20 cellular contexts compared by ENCODE assay signal in the genomic region with DNA sequence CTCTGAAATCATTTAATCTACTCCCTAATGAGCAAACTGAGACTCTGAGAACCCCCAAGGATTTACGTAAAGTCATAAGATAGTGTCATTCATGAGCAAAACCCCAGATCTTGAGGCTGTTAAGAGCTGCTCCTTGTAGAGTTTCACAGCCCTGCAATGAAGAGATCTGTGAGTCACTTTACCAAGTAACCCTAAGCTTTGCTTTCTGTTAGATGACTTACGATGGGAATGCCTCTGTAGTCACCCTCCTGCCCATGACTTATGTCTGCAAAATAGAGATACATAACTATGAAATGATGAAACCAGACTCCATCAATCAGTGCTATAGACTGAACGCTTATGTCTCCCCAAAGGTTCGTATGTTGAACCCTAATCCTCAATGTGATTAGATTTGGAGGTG.
DNase-seq lines count a peak whose midpoint lies in the region; ATAC-seq, FAIRE-seq and TF ChIP-seq lines count a peak whose summit lies in the region.
"Had no signal": no experiment of that assay in that cellular context is flagged by ENCODE, and none has a peak within 500 bp of the region (broad histone marks: within the 10 kb centered on the region; RNA-seq: fewer than 3 reads in every experiment).

No MANE protein-coding gene starts in this region.

- H2AK5ac ChIP-seq in IMR-90 (ENCODE audit: low read depth, low read length) = no peak overlapping the region

- TF ChIP-seq CTCF in HepG2 (CRISPR knock-in tag; IDR thresholded peaks at IDR 0.05) (no peak), right lobe of liver (IDR thresholded peaks at IDR 0.05) (no peak), IMR-90 (conservative IDR thresholded peaks at IDR 0.05; ENCODE audit: low read depth, low read length) (no peak), choroid plexus epithelial cell (conservative IDR thresholded peaks at IDR 0.05; ENCODE audit: low read depth, low read length) (no peak), smooth muscle cell (IDR thresholded peaks at IDR 0.05; ENCODE audit: borderline replicate concordance, insufficient read depth, poor library complexity, severe bottlenecking) (no peak), esophagus squamous epithelium (IDR thresholded peaks at IDR 0.05) (no peak)

- no peak overlapping the region for H3K14ac ChIP-seq in IMR-90 (replicated peaks; ENCODE audit: low read depth, low read length)

- FAIRE-seq in HepG2 (lab: Jason Lieb, UNC) = no peak

- H3K4me1 ChIP-seq in HepG2 (ENCODE audit: insufficient read depth, low read length) (no peaks in the 10 kb centered on the region), right lobe of liver (no peaks in the 10 kb centered on the region), IMR-90 (ENCODE audit: control insufficient read depth, insufficient read depth, low read length) (no peaks in the 10 kb centered on the region), smooth muscle cell (ENCODE audit: low read depth) (no peaks in the 10 kb centered on the region), esophagus squamous epithelium (no peaks in the 10 kb centered on the region)
- H3K4me1 ChIP-seq: HAP-1 had no signal

- H2BK5ac ChIP-seq in IMR-90 (ENCODE audit: low read depth, low read length, poor library complexity, severe bottlenecking) = peak overlapping the region; percentile 23

- ATAC-seq in HepG2 (no peak), right lobe of liver (no peak), IMR-90 (ENCODE audit: low read depth) (peak; percentile 66), HG03439 (IDR thresholded peaks at IDR 0.05; ENCODE audit: unreplicated experiment) (no peak), GM18861 (IDR thresholded peaks at IDR 0.05; ENCODE audit: unreplicated experiment) (no peak)
- ATAC-seq: Panc1, SK-N-SH treated with all-trans-retinoic acid at 6 μM for 48 hours had no signal

- H3K27me3 ChIP-seq in HepG2 (ENCODE audit: control insufficient read depth in 1 of 2, insufficient read depth in 2 of 2, low read length in 2 of 2) (no peaks in the 10 kb centered on the region; a peak in 1 of 5 replicates), right lobe of liver (no peaks in the 10 kb centered on the region), IMR-90 (ENCODE audit: control insufficient read depth, insufficient read depth, low read length) (no peaks in the 10 kb centered on the region), smooth muscle cell (ENCODE audit: low read depth) (no peaks in the 10 kb centered on the region), esophagus squamous epithelium (peaks cover 0 to 4% (median 0%) of the 10 kb centered on the region in 4 donors)

- CTCF ChIA-PET in HepG2 (lab: Yijun Ruan, JAX; ENCODE audit: low intra/inter-chr PET ratio, low total read pairs) = no interaction called here
- CTCF ChIA-PET in IMR-90 (lab: Yijun Ruan, JAX) = no interaction called here

- H3K4me3 ChIP-seq in HepG2 (replicated peaks in 1 of 3; ENCODE audit: insufficient read depth in 1 of 3, low read depth in 2 of 3, low read length in 3 of 3) (no peak overlapping the region), right lobe of liver (no peak overlapping the region), IMR-90 (ENCODE audit: insufficient read depth, low read depth, low read length) (no peak overlapping the region), choroid plexus epithelial cell (ENCODE audit: low read depth, low read length) (no peak overlapping the region), smooth muscle cell (no peak overlapping the region), esophagus squamous epithelium (no peak overlapping the region)
- H3K4me3 ChIP-seq: HAP-1 had no signal

- H2BK15ac ChIP-seq in IMR-90 (ENCODE audit: low read depth, low read length) = no peak overlapping the region

- POLR2A ChIA-PET in HepG2 (lab: Yijun Ruan, JAX) (no interaction called here), IMR-90 (lab: Charles Lee; ENCODE audit: unreplicated experiment) (no interaction called here)

- H3K27ac ChIP-seq in HepG2 (ENCODE audit: extremely low read length, insufficient read depth, low read length) = no peak overlapping the region
- no peak overlapping the region for H3K27ac ChIP-seq in right lobe of liver
- H3K27ac ChIP-seq in IMR-90 (ENCODE audit: insufficient read depth, low read length) = no peak overlapping the region
- peak overlapping the region; percentile 45 for H3K27ac ChIP-seq in smooth muscle cell (ENCODE audit: low read depth)
- no peak overlapping the region for H3K27ac ChIP-seq in esophagus squamous epithelium

- H3K9me3 ChIP-seq in HepG2 (ENCODE audit: low read length) (peaks cover 23% of the 10 kb centered on the region), right lobe of liver (no peaks in the 10 kb centered on the region), IMR-90 (ENCODE audit: control insufficient read depth, insufficient read depth, low read length) (peaks cover 10% of the 10 kb centered on the region), smooth muscle cell (replicated peaks; ENCODE audit: low read depth) (peaks cover 6% of the 10 kb centered on the region), esophagus squamous epithelium (peaks cover 0 to 21% (median 13%) of the 10 kb centered on the region in 3 donors)

- H3K9me1 ChIP-seq in IMR-90 (ENCODE audit: insufficient read depth, low read length) = no peaks in the 10 kb centered on the region

- H2BK120ac ChIP-seq in IMR-90 (ENCODE audit: low read depth, low read length) = no peak overlapping the region

- TF ChIP-seq EP300 in HepG2 (IDR thresholded peaks at IDR 0.05; ENCODE audit: low read depth in 2 of 2, low read length in 2 of 2) (no peak), HepG2 (CRISPR knock-in tag; IDR thresholded peaks at IDR 0.05; ENCODE audit: borderline replicate concordance) (no peak)

- H3F3A ChIP-seq in smooth muscle cell (ENCODE audit: low read depth) = peaks cover 9% of the 10 kb centered on the region

- H4K20me1 ChIP-seq in HepG2 (ENCODE audit: insufficient read depth, low read length) = no peaks in the 10 kb centered on the region
- H4K20me1 ChIP-seq in IMR-90 (ENCODE audit: insufficient read depth, low read length) = no peaks in the 10 kb centered on the region
- no peaks in the 10 kb centered on the region for H4K20me1 ChIP-seq in smooth muscle cell (ENCODE audit: low read depth)

- TF ChIP-seq RAD21 in HepG2 (CRISPR knock-in tag; IDR thresholded peaks at IDR 0.05) (no peak), IMR-90 (IDR thresholded peaks at IDR 0.05; ENCODE audit: low read length) (no peak)

- H3K36me3 ChIP-seq in HepG2 (replicated peaks in 1 of 2; ENCODE audit: control insufficient read depth in 1 of 2, insufficient read depth in 2 of 2, low read length in 2 of 2) = no peaks in the 10 kb centered on the region
- H3K36me3 ChIP-seq in right lobe of liver = no peaks in the 10 kb centered on the region
- H3K36me3 ChIP-seq in IMR-90 (ENCODE audit: control insufficient read depth, insufficient read depth, low read length) = no peaks in the 10 kb centered on the region
- no peaks in the 10 kb centered on the region for H3K36me3 ChIP-seq in smooth muscle cell (ENCODE audit: low read depth)
- no peaks in the 10 kb centered on the region for H3K36me3 ChIP-seq in esophagus squamous epithelium
- H3K36me3 ChIP-seq: HAP-1 had no signal

- in situ Hi-C loops in HepG2 (cut with HindIII; ENCODE audit: extremely low pct_ligation_motif_present, low pct_unique_long_range_greater_than_20kb) (no loop called here), IMR-90 (cut with MboI; ENCODE audit: low sequenced_read_pairs) (no loop called here)

- H4K5ac ChIP-seq in IMR-90 (ENCODE audit: low read depth, low read length) = no peak overlapping the region

- no peak overlapping the region for H3K4ac ChIP-seq in IMR-90 (ENCODE audit: low read depth, low read length)

- H3K4me2 ChIP-seq in HepG2 (ENCODE audit: low read depth, low read length) (no peak overlapping the region), IMR-90 (ENCODE audit: low read depth, low read length) (no peak overlapping the region), smooth muscle cell (no peak overlapping the region)

- BruUV-seq in HepG2 (replicated peaks; lab: Mats Ljungman, UMichigan) (no TSS peak), IMR-90 (replicated peaks; lab: Mats Ljungman, UMichigan) (no TSS peak)

- dilution Hi-C loops in IMR-90 (cut with HindIII; ENCODE audit: low sequenced_read_pairs, unreplicated experiment) = no loop called here

- H2AFZ ChIP-seq in HepG2 (ENCODE audit: low read length) (no peak overlapping the region), IMR-90 (replicated peaks; ENCODE audit: low read length, poor library complexity) (no peak overlapping the region), smooth muscle cell (ENCODE audit: low read depth) (no peak overlapping the region)

- H3K9ac ChIP-seq in HepG2 (ENCODE audit: insufficient read depth, low read depth, low read length) = no peak overlapping the region
- no peak overlapping the region for H3K9ac ChIP-seq in IMR-90 (ENCODE audit: low read depth, low read length)
- H3K9ac ChIP-seq in smooth muscle cell (ENCODE audit: low read depth) = no peak overlapping the region

- H4K91ac ChIP-seq in IMR-90 (ENCODE audit: insufficient read depth, low read depth, low read length) = no peak overlapping the region

- no peak overlapping the region for H2AK9ac ChIP-seq in IMR-90 (replicated peaks; ENCODE audit: low read depth, low read length, poor library complexity)

- no peak overlapping the region for H4K8ac ChIP-seq in IMR-90 (ENCODE audit: low read depth in 2 of 2, low read length in 2 of 2)

- no peaks in the 10 kb centered on the region for H3K79me1 ChIP-seq in IMR-90 (ENCODE audit: low read depth in 1 of 2, low read length in 2 of 2)

- no peak overlapping the region for H3K23ac ChIP-seq in IMR-90 (ENCODE audit: low read depth, low read length)

- WGBS in HepG2 (ENCODE audit: low lambda C conversion rate) = 55% methylated on average over 4 of the region's 4 CpGs
- 91% methylated on average over 4 of the region's 4 CpGs for whole genome bisulfite sequencing in right lobe of liver (ENCODE audit: insufficient coverage, low coverage, low lambda C conversion rate, missing lambda C conversion rate)
- no CpG with 5 or more reads among the region's 4 CpGs for WGBS in IMR-90 (ENCODE audit: extremely low coverage in 2 of 2, insufficient read length in 1 of 2), 2 experiments
- 60% methylated on average over 4 of the region's 4 CpGs for WGBS in smooth muscle cell (ENCODE audit: low lambda C conversion rate)
- 89 to 98% methylated on average over 4 of the region's 4 CpGs for WGBS in esophagus squamous epithelium, 2 donors

- H3K18ac ChIP-seq in IMR-90 (ENCODE audit: low read depth, low read length) = no peak overlapping the region

- intact Hi-C loops in HepG2 (cut with micrococcal nuclease; ENCODE audit: unreplicated experiment) (no loop called here), right lobe of liver (cut with DNase I) (no loop called here), IMR-90 (cut with micrococcal nuclease) (no loop called here), esophagus squamous epithelium (cut with DNase I) (no loop called here)

- TF ChIP-seq POLR2A in HepG2 (IDR thresholded peaks at IDR 0.05; ENCODE audit: insufficient read depth in 1 of 2, low read depth in 2 of 2, low read length in 2 of 2) (no peak), right lobe of liver (IDR thresholded peaks at IDR 0.05) (no peak), IMR-90 (IDR thresholded peaks at IDR 0.05; ENCODE audit: low read depth, low read length) (no peak), esophagus squamous epithelium (IDR thresholded peaks at IDR 0.05) (no peak)

- no peak overlapping the region for H3K56ac ChIP-seq in IMR-90 (ENCODE audit: extremely low read depth, insufficient read depth, low read length)

- no peak overlapping the region for H2BK20ac ChIP-seq in IMR-90 (ENCODE audit: low read depth, low read length)

- H3K79me2 ChIP-seq in HepG2 (ENCODE audit: insufficient read depth, low read length) (no peaks in the 10 kb centered on the region), smooth muscle cell (ENCODE audit: low read depth) (no peaks in the 10 kb centered on the region)

- no peak for DNase-seq in HepG2 (ENCODE audit: low spot score)
- no peak for DNase-seq in right lobe of liver
- peak; percentile 78 for DNase-seq in IMR-90
- peak; percentile 29 for DNase-seq in choroid plexus epithelial cell (ENCODE audit: low read depth)
- no peak for DNase-seq in smooth muscle cell (lab: John Stamatoyannopoulos, UW; ENCODE audit: unreplicated experiment)
- DNase-seq in esophagus squamous epithelium (lab: John Stamatoyannopoulos, UW) = no peak
- DNase-seq: Calu3; CD4-positive, CD25-positive, alpha-beta regulatory T cell; GDM1; Karpas-422; NCI-H1105 treated with DMSO at 0.1 percent for 48 hours; NCI-H187 treated with DMSO at 0.1 percent for 48 hours; NCI-H2171 treated with DMSO at 0.1 percent for 48 hours; NCI-H774; SHP77 had no signal

Comparison
In these comparisons a context has a peak if more than half of its experiments do, and no peak if none do; other contexts are left out.
1. DNase-seq: peak in IMR-90 (single experiment) and choroid plexus epithelial cell (single experiment); none in HepG2 (single experiment), right lobe of liver (0 of 3), smooth muscle cell (single experiment) and esophagus squamous epithelium (single experiment).